1 cellular context compared by ENCODE assay signal in genomic region chr12:90533828-90534227, GRCh38.
DNase-seq lines count a peak whose midpoint lies in the region; ATAC-seq and TF ChIP-seq lines count a peak whose summit lies in the region.
"Not testable (repeated sequence)": the region's sequence is repeated elsewhere in the genome, so short reads cannot be mapped to it uniquely, and the experiment has no call there.

No MANE protein-coding gene starts in this region.

- not testable (repeated sequence) for ATAC-seq in WTC11

- not testable (repeated sequence) for H3K27ac Mint-ChIP-seq in WTC11

- CTCF ChIA-PET in WTC11 (lab: Charles Lee), result not testable (repeated sequence)

- not testable (repeated sequence) for H3K27me3 Mint-ChIP-seq in WTC11 (ENCODE audit: low read depth)

- not testable (repeated sequence) for H3K4me1 Mint-ChIP-seq in WTC11

- not testable (repeated sequence) for DNase-seq in WTC11 (ENCODE audit: low spot score)

- not testable (repeated sequence) for H3K9me3 Mint-ChIP-seq in WTC11

- POLR2A ChIA-PET in WTC11 (lab: Charles Lee), result not testable (repeated sequence)

- H3K4me3 Mint-ChIP-seq in WTC11, result not testable (repeated sequence)

- TF ChIP-seq CTCF in WTC11 (IDR thresholded peaks at IDR 0.05), result not testable (repeated sequence)

- H3K36me3 Mint-ChIP-seq in WTC11, result not testable (repeated sequence)

TF ChIP-seq in WTC11, 78 proteins besides CTCF, POLR2A, EP300 and RAD21:
- TF ChIP-seq HMGA2 (CRISPR knock-in tag; IDR thresholded peaks at IDR 0.05), result peak; percentile 93
